ENCODE assay signal across 15 cellular contexts in the genomic region with DNA sequence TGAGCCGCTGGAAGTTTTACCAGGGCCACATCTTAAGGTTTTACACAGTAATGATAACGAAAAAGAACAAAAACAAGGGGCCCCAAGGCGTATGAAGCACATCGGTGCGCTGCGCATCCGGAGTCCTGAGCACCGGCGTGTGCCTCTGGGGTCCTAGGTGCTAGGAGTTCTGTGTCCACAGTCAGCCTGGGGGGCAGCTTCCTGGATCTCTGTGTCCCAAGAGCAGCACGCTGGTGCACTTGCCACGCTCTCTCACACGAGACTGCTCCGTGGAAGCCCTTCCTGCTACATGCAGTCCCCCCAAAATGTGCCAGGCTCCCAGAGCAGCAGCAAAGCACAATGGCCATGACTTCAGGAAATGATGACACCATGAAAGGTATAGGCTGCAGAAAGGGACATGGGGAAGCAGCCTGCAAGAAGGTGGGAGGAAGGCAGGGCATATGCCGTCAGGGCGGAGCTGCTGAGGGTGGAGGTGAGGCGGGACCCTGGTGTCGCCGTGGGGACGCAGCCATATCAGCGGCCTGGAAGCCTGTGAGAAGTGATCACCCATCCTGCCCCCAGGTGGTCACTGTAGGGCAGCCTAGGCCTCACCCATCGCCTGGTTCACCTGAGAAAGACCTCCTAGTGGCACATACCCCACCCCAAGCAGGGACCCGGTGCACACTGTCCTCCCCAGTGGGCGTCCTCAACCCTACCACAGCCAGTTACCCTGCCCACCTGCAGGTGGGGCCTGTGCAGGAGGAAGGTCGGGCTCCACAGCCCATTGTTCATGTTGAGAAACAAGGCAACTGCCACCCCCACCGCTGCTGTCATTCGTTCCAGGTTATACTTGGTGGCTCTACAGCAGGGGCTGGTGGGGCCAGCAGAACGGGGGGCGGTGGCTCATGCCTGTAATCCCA. TPM values are rescaled to one million over a fixed set of nuclear protein-coding genes. Genes with fewer than 3 reads are reported as not detected.
DNase-seq lines count a peak whose midpoint lies in the region; ATAC-seq and TF ChIP-seq lines count a peak whose summit lies in the region.
"Had no signal": no experiment of that assay in that cellular context is flagged by ENCODE, and none has a peak within 500 bp of the region (broad histone marks: within the 10 kb centered on the region; RNA-seq: fewer than 3 reads in every experiment).

No MANE protein-coding gene starts in this region.

- H3K27ac Mint-ChIP-seq in activated CD8-positive, alpha-beta T cell treated with anti-CD3 and anti-CD28 coated beads for 36 hours: no peak overlapping the region
- H3K27ac Mint-ChIP-seq in activated CD8-positive, alpha-beta T cell treated with anti-CD3 and anti-CD28 coated beads, Interleukin-2, amount 10 ng/mL, durations not matched to agents 7 days and 5 days: no peak overlapping the region
- peak overlapping the region; percentile 84 for H3K27ac Mint-ChIP-seq in HFFc6
- H3K27ac Mint-ChIP-seq in endodermal cell: peak overlapping the region; percentile 76
- H3K27ac Mint-ChIP-seq: CD4-positive, CD25-positive, alpha-beta regulatory T cell had no signal

- no peak overlapping the region for H3K4me3 ChIP-seq in endodermal cell (ENCODE audit: low read length)

- peaks cover 4% of the 10 kb centered on the region for H3K9me3 Mint-ChIP-seq in activated CD8-positive, alpha-beta T cell treated with anti-CD3 and anti-CD28 coated beads for 36 hours
- H3K9me3 Mint-ChIP-seq in activated CD8-positive, alpha-beta T cell treated with anti-CD3 and anti-CD28 coated beads, Interleukin-2, amount 10 ng/mL, durations not matched to agents 7 days and 5 days (ENCODE audit: insufficient read depth): no peaks in the 10 kb centered on the region
- H3K9me3 Mint-ChIP-seq in HFFc6 (peaks cover 16% of the 10 kb centered on the region), endodermal cell (peaks cover 8% of the 10 kb centered on the region)

- peak overlapping the region; percentile 6 for H3K9ac ChIP-seq in endodermal cell (ENCODE audit: extremely low read depth, low read length, poor library complexity, severe bottlenecking)

- H3K4me1 ChIP-seq in endodermal cell (ENCODE audit: control insufficient read depth, insufficient read depth, low read length): no peaks in the 10 kb centered on the region

- no peaks in the 10 kb centered on the region for H3K27me3 Mint-ChIP-seq in activated CD8-positive, alpha-beta T cell treated with anti-CD3 and anti-CD28 coated beads for 36 hours
- no peaks in the 10 kb centered on the region for H3K27me3 Mint-ChIP-seq in activated CD8-positive, alpha-beta T cell treated with anti-CD3 and anti-CD28 coated beads, Interleukin-2, amount 10 ng/mL, durations not matched to agents 7 days and 5 days (ENCODE audit: low read depth)
- H3K27me3 Mint-ChIP-seq in HFFc6 (ENCODE audit: insufficient read depth) (peaks cover 14% of the 10 kb centered on the region), endodermal cell (ENCODE audit: insufficient read depth) (no peaks in the 10 kb centered on the region)
- H3K27me3 Mint-ChIP-seq: activated naive CD8-positive, alpha-beta T cell treated with anti-CD3 and anti-CD28 coated beads, Interleukin-2, amount 50 U/mL, for 24 hours; CD4-positive, CD25-positive, alpha-beta regulatory T cell; effector memory CD8-positive, alpha-beta T cell had no signal

- no peak for DNase-seq in activated CD8-positive, alpha-beta T cell treated with anti-CD3 and anti-CD28 coated beads for 36 hours
- no peak for DNase-seq in activated CD8-positive, alpha-beta T cell treated with anti-CD3 and anti-CD28 coated beads, Interleukin-2, amount 10 ng/mL, durations not matched to agents 7 days and 5 days
- no peak for DNase-seq in HFFc6
- DNase-seq in endodermal cell: peak; percentile 55
- peak; percentile 73 for DNase-seq in posterior vena cava (ENCODE audit: low spot score)
- DNase-seq in DMS79 treated with DMSO at 0.1 percent for 48 hours (lab: John Stamatoyannopoulos, UW): no peak
- no peak for DNase-seq in retina
- DNase-seq: activated CD4-positive, alpha-beta T cell treated with anti-CD3 and anti-CD28 coated beads for 1 hour; CD4-positive, CD25-positive, alpha-beta regulatory T cell; effector memory CD8-positive, alpha-beta T cell; SHP77 treated with DMSO at 0.1 percent for 48 hours had no signal

- ATAC-seq in activated CD8-positive, alpha-beta T cell treated with anti-CD3 and anti-CD28 coated beads for 36 hours: no peak
- ATAC-seq in activated CD8-positive, alpha-beta T cell treated with anti-CD3 and anti-CD28 coated beads, Interleukin-2, amount 10 ng/mL, durations not matched to agents 7 days and 5 days: no peak
- no peak for ATAC-seq in HG03097 (IDR thresholded peaks at IDR 0.05; ENCODE audit: low FRiP score, unreplicated experiment)
- ATAC-seq: effector memory CD8-positive, alpha-beta T cell had no signal

- H3K27me3 ChIP-seq in endodermal cell (ENCODE audit: control insufficient read depth, insufficient read depth, low read length, poor library complexity, severe bottlenecking): no peaks in the 10 kb centered on the region

- H3K4me1 Mint-ChIP-seq in activated CD8-positive, alpha-beta T cell treated with anti-CD3 and anti-CD28 coated beads for 36 hours (ENCODE audit: low read depth): no peaks in the 10 kb centered on the region
- no peaks in the 10 kb centered on the region for H3K4me1 Mint-ChIP-seq in activated CD8-positive, alpha-beta T cell treated with anti-CD3 and anti-CD28 coated beads, Interleukin-2, amount 10 ng/mL, durations not matched to agents 7 days and 5 days (ENCODE audit: low read depth)
- H3K4me1 Mint-ChIP-seq in HFFc6 (ENCODE audit: low read depth): peaks cover 19% of the 10 kb centered on the region
- no peaks in the 10 kb centered on the region for H3K4me1 Mint-ChIP-seq in endodermal cell
- H3K4me1 Mint-ChIP-seq: CD4-positive, CD25-positive, alpha-beta regulatory T cell had no signal

- POLR2A ChIA-PET in activated CD8-positive, alpha-beta T cell treated with anti-CD3 and anti-CD28 coated beads for 36 hours (lab: Charles Lee): interaction anchor here (0.6 kb wide), 1 partner anchor 9 kb away, joined by 3 read pairs; no protein-coding TSS in a partner anchor
- POLR2A ChIA-PET in activated CD8-positive, alpha-beta T cell treated with anti-CD3 and anti-CD28 coated beads, Interleukin-2, amount 10 ng/mL, durations not matched to agents 7 days and 5 days (lab: Charles Lee): no interaction called here

- intact Hi-C loops in activated CD8-positive, alpha-beta T cell treated with anti-CD3 and anti-CD28 coated beads for 36 hours (cut with micrococcal nuclease): no loop called here
- intact Hi-C loops in posterior vena cava (cut with DNase I): no loop called here

- TF ChIP-seq CTCF in activated CD8-positive, alpha-beta T cell treated with anti-CD3 and anti-CD28 coated beads for 36 hours (IDR thresholded peaks at IDR 0.05): peak; percentile 16
- TF ChIP-seq CTCF in HFFc6 (IDR thresholded peaks at IDR 0.05) (peak; percentile 31), endodermal cell (conservative IDR thresholded peaks at IDR 0.05) (peak; percentile 39)

- H3K27ac ChIP-seq in endodermal cell (ENCODE audit: low read depth, low read length): no peak overlapping the region

- H3K4me3 Mint-ChIP-seq in activated CD8-positive, alpha-beta T cell treated with anti-CD3 and anti-CD28 coated beads for 36 hours: no peak overlapping the region
- no peak overlapping the region for H3K4me3 Mint-ChIP-seq in activated CD8-positive, alpha-beta T cell treated with anti-CD3 and anti-CD28 coated beads, Interleukin-2, amount 10 ng/mL, durations not matched to agents 7 days and 5 days
- H3K4me3 Mint-ChIP-seq in HFFc6: no peak overlapping the region
- no peak overlapping the region for H3K4me3 Mint-ChIP-seq in endodermal cell
- H3K4me3 Mint-ChIP-seq: activated naive CD8-positive, alpha-beta T cell treated with anti-CD3 and anti-CD28 coated beads, Interleukin-2, amount 50 U/mL, for 24 hours; CD4-positive, CD25-positive, alpha-beta regulatory T cell; effector memory CD8-positive, alpha-beta T cell had no signal

- 93 to 94% methylated on average over 21 to 28 of the region's 28 CpGs for WGBS in endodermal cell (ENCODE audit: insufficient coverage in 1 of 2, insufficient read length in 1 of 2), 2 experiments

- H3K36me3 ChIP-seq in endodermal cell (ENCODE audit: control insufficient read depth, insufficient read depth, low read length): peaks cover 33% of the 10 kb centered on the region

- H3K36me3 Mint-ChIP-seq in activated CD8-positive, alpha-beta T cell treated with anti-CD3 and anti-CD28 coated beads for 36 hours (ENCODE audit: low read depth): peaks cover 46% of the 10 kb centered on the region
- peaks cover 44% of the 10 kb centered on the region for H3K36me3 Mint-ChIP-seq in activated CD8-positive, alpha-beta T cell treated with anti-CD3 and anti-CD28 coated beads, Interleukin-2, amount 10 ng/mL, durations not matched to agents 7 days and 5 days (ENCODE audit: low read depth)
- H3K36me3 Mint-ChIP-seq in HFFc6 (ENCODE audit: low read depth): peaks cover 47% of the 10 kb centered on the region
- H3K36me3 Mint-ChIP-seq in endodermal cell (ENCODE audit: low read depth): peaks cover 68% of the 10 kb centered on the region

- peaks cover 12% of the 10 kb centered on the region for H3K9me3 ChIP-seq in endodermal cell (ENCODE audit: control insufficient read depth, low read length)

- CTCF ChIA-PET in activated CD8-positive, alpha-beta T cell treated with anti-CD3 and anti-CD28 coated beads for 36 hours (lab: Charles Lee): interaction anchor here (0.8 to 0.9 kb wide), 2 partner anchors 19 to 122 kb away, joined by 3 to 6 read pairs; no protein-coding TSS in a partner anchor
- CTCF ChIA-PET in activated CD8-positive, alpha-beta T cell treated with anti-CD3 and anti-CD28 coated beads, Interleukin-2, amount 10 ng/mL, durations not matched to agents 7 days and 5 days (lab: Charles Lee): no interaction called here

RNA-seq across cellular contexts. Expression of gene SLC6A3, which starts 23.6 kb away (rescaled TPM):
- total RNA-seq in activated CD8-positive, alpha-beta T cell treated with anti-CD3 and anti-CD28 coated beads for 36 hours: not detected
- total RNA-seq in activated CD8-positive, alpha-beta T cell treated with anti-CD3 and anti-CD28 coated beads, Interleukin-2, amount 10 ng/mL, durations not matched to agents 7 days and 5 days: not detected
- not detected for total RNA-seq in HFFc6 (2021; fragmentation: NEBNext Ultra II Directional; extraction: Animal tissue kit (Norgen Biotek cat#: 25700))
- total RNA-seq in endodermal cell (under 1 TPM in 1 of 2 donors, not detected in 1; 0.18 TPM), posterior vena cava (under 1 TPM; 0.10 to 0.19 TPM)
- 0.85 TPM for polyA plus RNA-seq in endodermal cell (2013, experiment 1 of 2)
- 0.66 TPM for polyA plus RNA-seq in endodermal cell (2013, experiment 2 of 2)
- total RNA-seq: CD4-positive, CD25-positive, alpha-beta regulatory T cell; Daoy; left colon had no signal

RNA-seq across cellular contexts. Expression of gene LPCAT1, which starts 54.9 kb away (rescaled TPM):
- total RNA-seq in activated CD8-positive, alpha-beta T cell treated with anti-CD3 and anti-CD28 coated beads for 36 hours: 10 to 100 TPM; 37.2 to 43.6 TPM
- 10 to 100 TPM; 60.8 to 68.3 TPM for total RNA-seq in activated CD8-positive, alpha-beta T cell treated with anti-CD3 and anti-CD28 coated beads, Interleukin-2, amount 10 ng/mL, durations not matched to agents 7 days and 5 days
- 10 to 100 TPM; 37.5 to 53.5 (median 44.1) TPM for total RNA-seq in HFFc6 (2021; fragmentation: NEBNext Ultra II Directional; extraction: Animal tissue kit (Norgen Biotek cat#: 25700))
- total RNA-seq in endodermal cell (100 to 1,000 TPM in 1 of 2 donors, 10 to 100 TPM in 1; 78.5 to 124 TPM), posterior vena cava (10 to 100 TPM; 30.8 to 36.9 TPM)
- 72.3 TPM for polyA plus RNA-seq in endodermal cell (2013, experiment 1 of 2)
- polyA plus RNA-seq in endodermal cell (2013, experiment 2 of 2): 67.4 TPM

Comparison
In these comparisons a context has a peak if more than half of its experiments do, and no peak if none do; other contexts are left out.
1. DNase-seq: peak in endodermal cell (single experiment) and posterior vena cava (single experiment); none in activated CD8-positive, alpha-beta T cell treated with anti-CD3 and anti-CD28 coated beads for 36 hours (single experiment), activated CD8-positive, alpha-beta T cell treated with anti-CD3 and anti-CD28 coated beads, Interleukin-2, amount 10 ng/mL, durations not matched to agents 7 days and 5 days (single experiment), HFFc6 (single experiment), DMS79 treated with DMSO at 0.1 percent for 48 hours (single experiment) and retina (single experiment).
2. H3K27ac Mint-ChIP-seq: peak in HFFc6 (single experiment) and endodermal cell (single experiment); none in activated CD8-positive, alpha-beta T cell treated with anti-CD3 and anti-CD28 coated beads for 36 hours (single experiment) and activated CD8-positive, alpha-beta T cell treated with anti-CD3 and anti-CD28 coated beads, Interleukin-2, amount 10 ng/mL, durations not matched to agents 7 days and 5 days (single experiment).
3. Peak in every context shown above with its lines, with median percentiles within 50 percentile points of each other: CTCF ChIP-seq.